22 cellular contexts compared by ENCODE assay signal in genomic region chr10:129361676-129362376, GRCh38.
"Had no signal": no experiment of that assay in that cellular context is flagged by ENCODE, and none has a peak within 500 bp of the region (broad histone marks: within the 10 kb centered on the region; RNA-seq: fewer than 3 reads in every experiment).

No MANE protein-coding gene starts in this region.

- ATAC-seq: HepG2, Panc1, PC-3, SK-N-SH treated with all-trans-retinoic acid at 6 μM for 48 hours had no signal

- H3K36me3 ChIP-seq: MG63, SJCRH30 had no signal

- H3K4me1 ChIP-seq: SJCRH30 had no signal

- H3K9me3 ChIP-seq: MG63, SJCRH30 had no signal

- H3K4me3 ChIP-seq: MG63, SJCRH30 had no signal

- DNase-seq: IMR-90; Karpas-422; KG1; MG63; NCI-H1092; NCI-H1105 treated with DMSO at 0.1 percent for 48 hours; NCI-H1417 treated with DMSO at 0.1 percent for 48 hours; NCI-H187; NCI-H2029; NCI-H2081 treated with DMSO at 0.1 percent for 48 hours; NCI-H2171; NCI-H524; NCI-H526 treated with DMSO at 0.1 percent for 48 hours; NCI-H748 treated with DMSO at 0.1 percent for 48 hours; NK-92 treated with Interleukin-12 subunit alpha and Interleukin-12 subunit beta, amount 100 ng/mL, for 24 hours; PC-3; SHP77 treated with DMSO at 0.1 percent for 48 hours; SJCRH30 had no signal

- H3K27ac ChIP-seq: RWPE1, SJCRH30 had no signal

- H3K27me3 ChIP-seq: MG63, SJCRH30 had no signal
